ENCODE assay signal across 24 cellular contexts in the genomic region with DNA sequence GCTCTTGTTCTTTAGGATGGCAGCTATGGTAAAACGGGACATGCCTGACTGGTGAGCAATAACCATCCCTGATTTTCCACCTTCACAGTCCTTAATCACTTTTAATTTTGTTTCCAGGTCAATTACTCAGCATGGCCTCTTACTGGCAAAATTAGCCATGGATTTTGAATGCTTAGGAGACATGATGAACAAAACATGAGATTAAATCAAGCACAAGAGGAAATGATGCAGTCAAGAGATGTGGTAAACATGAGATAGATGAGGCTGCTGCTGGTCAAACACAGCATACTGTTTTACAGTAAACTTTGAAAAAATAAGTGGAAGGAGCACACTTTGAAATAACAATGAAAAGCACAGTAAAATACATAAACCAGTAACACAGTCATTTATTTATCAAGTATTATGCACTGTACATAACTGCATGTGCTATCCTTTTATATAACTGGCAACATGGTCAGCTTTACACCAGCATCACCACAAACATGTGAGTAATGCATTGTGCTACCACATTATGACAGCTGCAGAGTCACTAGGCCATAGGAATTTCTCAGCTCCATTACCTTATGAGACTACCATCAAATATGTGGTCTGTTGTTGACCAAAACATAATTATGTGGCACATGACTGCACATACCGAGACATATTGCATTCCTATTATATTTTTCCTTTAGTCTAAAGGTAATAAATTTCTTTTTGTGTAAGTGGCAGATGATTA. TPM values are rescaled to one million over a fixed set of nuclear protein-coding genes. Genes with fewer than 3 reads are reported as not detected.
DNase-seq lines count a peak whose midpoint lies in the region; ATAC-seq, FAIRE-seq and TF ChIP-seq lines count a peak whose summit lies in the region.
"Had no signal": no experiment of that assay in that cellular context is flagged by ENCODE, and none has a peak within 500 bp of the region (broad histone marks: within the 10 kb centered on the region; RNA-seq: fewer than 3 reads in every experiment).

No MANE protein-coding gene starts in this region.

- no peak overlapping the region for H3K4me2 ChIP-seq in astrocyte (ENCODE audit: low read length)

- no peak overlapping the region for H3K9ac ChIP-seq in astrocyte (ENCODE audit: low read length)

- CTCF ChIA-PET in AG04449 (lab: Yijun Ruan, JAX): no interaction called here

- no peak overlapping the region for H2AFZ ChIP-seq in astrocyte (ENCODE audit: low read depth, low read length)

- H3K4me1 Mint-ChIP-seq in astrocyte (ENCODE audit: low read depth, unreplicated experiment): peaks cover 5% of the 10 kb centered on the region

- peaks cover 32% of the 10 kb centered on the region for H3K9me3 Mint-ChIP-seq in astrocyte (ENCODE audit: unreplicated experiment)

- no peaks in the 10 kb centered on the region for H3K4me1 ChIP-seq in astrocyte (ENCODE audit: insufficient read depth, low read length)

- no peak overlapping the region for H3K27ac ChIP-seq in astrocyte (ENCODE audit: low read depth, low read length)
- H3K27ac ChIP-seq: skin epidermis, stomach had no signal

- POLR2A ChIA-PET in AG04449 (lab: Yijun Ruan, JAX): no interaction called here

- peak; percentile 31 for DNase-seq in AG04449 (ENCODE audit: low read depth, low spot score)
- DNase-seq in HS-27A (ENCODE audit: low read depth): peak; percentile 52
- DNase-seq in astrocyte (ENCODE audit: low read depth): peak; percentile 82
- DNase-seq in iris pigment epithelial cell (ENCODE audit: low read depth): peak; percentile 53
- DNase-seq in NCI-H446 (lab: John Stamatoyannopoulos, UW): no peak
- no peak for DNase-seq in central memory CD4-positive, alpha-beta T cell
- DNase-seq: activated CD4-positive, alpha-beta memory T cell treated with anti-CD3 and anti-CD28 coated beads, Interleukin-2, amount 10 ng/mL, durations not matched to agents 7 days and 5 days; activated naive CD4-positive, alpha-beta T cell treated with Interleukin-2 at 50 U/mL for 16 hours; activated T-cell treated with anti-CD3 and anti-CD28 coated beads, Interleukin-2, amount 50 U/mL, for 1 hour; aorta; DMS 273 treated with DMSO at 0.1 percent for 48 hours; midbrain; NCI-H1105 treated with DMSO at 0.1 percent for 48 hours; NCI-H748 treated with DMSO at 0.1 percent for 48 hours; OCI-M1; stomach; T-helper 17 cell had no signal

- H3K27me3 ChIP-seq in astrocyte (ENCODE audit: insufficient read depth, low read length): no peaks in the 10 kb centered on the region

- H3K27ac Mint-ChIP-seq in astrocyte (ENCODE audit: unreplicated experiment): peak overlapping the region; percentile 34
- H3K27ac Mint-ChIP-seq: activated CD4-positive, alpha-beta memory T cell treated with anti-CD3 and anti-CD28 coated beads, Interleukin-2, amount 10 ng/mL, durations not matched to agents 7 days and 5 days; T-helper 17 cell; type B pancreatic cell; WTC11 had no signal

- H4K20me1 ChIP-seq in astrocyte (ENCODE audit: insufficient read depth, low read length): no peaks in the 10 kb centered on the region

- H3K79me2 ChIP-seq in astrocyte (ENCODE audit: insufficient read depth, low read length): no peaks in the 10 kb centered on the region

- no peak overlapping the region for H3K4me3 ChIP-seq in AG04449 (ENCODE audit: low read depth, low read length)
- no peak overlapping the region for H3K4me3 ChIP-seq in astrocyte (ENCODE audit: insufficient read depth, low read depth, low read length)
- H3K4me3 ChIP-seq: skin epidermis, stomach had no signal

- H3K4me3 Mint-ChIP-seq in astrocyte (ENCODE audit: unreplicated experiment): no peak overlapping the region
- H3K4me3 Mint-ChIP-seq: activated CD4-positive, alpha-beta memory T cell treated with anti-CD3 and anti-CD28 coated beads, Interleukin-2, amount 10 ng/mL, durations not matched to agents 7 days and 5 days; T-helper 17 cell; type B pancreatic cell; WTC11 had no signal

- H3K9me3 ChIP-seq in astrocyte (ENCODE audit: insufficient read depth, low read depth, low read length): peaks cover 17% of the 10 kb centered on the region

- FAIRE-seq in astrocyte (lab: Jason Lieb, UNC): peak; percentile 73
- FAIRE-seq: A204.1 had no signal

- TF ChIP-seq CTCF in AG04449 (IDR thresholded peaks at IDR 0.05; ENCODE audit: insufficient read depth, low read length, missing control alignments) (no peak), astrocyte (IDR thresholded peaks at IDR 0.05; ENCODE audit: insufficient read depth, low read depth, low read length) (no peak)

- no peaks in the 10 kb centered on the region for H3K36me3 ChIP-seq in astrocyte (ENCODE audit: insufficient read depth, low read length)

- ATAC-seq in HG03135 (IDR thresholded peaks at IDR 0.05; ENCODE audit: unreplicated experiment): no peak
- ATAC-seq in HG02973 (IDR thresholded peaks at IDR 0.05; ENCODE audit: unreplicated experiment): no peak
- ATAC-seq: left lobe of liver, T-helper 17 cell, WTC11 had no signal

- no peaks in the 10 kb centered on the region for H3K27me3 Mint-ChIP-seq in astrocyte (ENCODE audit: low read depth, unreplicated experiment)
- H3K27me3 Mint-ChIP-seq: T-helper 17 cell had no signal

- peaks cover 40% of the 10 kb centered on the region for H3K36me3 Mint-ChIP-seq in astrocyte (ENCODE audit: low read depth, unreplicated experiment)

RNA-seq across cellular contexts. Expression of gene ZNF502, which starts 30.1 kb away (rescaled TPM):
- 1.9 and 2.2 TPM in 2 replicates for total RNA-seq in astrocyte

RNA-seq across cellular contexts. Expression of gene ZNF35, which starts 33.8 kb away (rescaled TPM):
- 14.5 and 16.8 TPM in 2 replicates for total RNA-seq in astrocyte

RNA-seq across cellular contexts. Expression of gene ZNF501, which starts 47.1 kb away (rescaled TPM):
- 1.2 and 2.2 TPM in 2 replicates for total RNA-seq in astrocyte

RNA-seq across cellular contexts. Expression of gene ZNF197, which starts 57.5 kb away (rescaled TPM):
- total RNA-seq in astrocyte: 20.4 and 23.6 TPM in 2 replicates

Comparison
In these comparisons a context has a peak if more than half of its experiments do, and no peak if none do; other contexts are left out.
1. DNase-seq: peak in AG04449 (single experiment), HS-27A (single experiment), astrocyte (single experiment) and iris pigment epithelial cell (single experiment); none in NCI-H446 (0 of 2) and central memory CD4-positive, alpha-beta T cell (single experiment).